Comparison of ENCODE assay signal across 1 cellular context in the genomic region with DNA sequence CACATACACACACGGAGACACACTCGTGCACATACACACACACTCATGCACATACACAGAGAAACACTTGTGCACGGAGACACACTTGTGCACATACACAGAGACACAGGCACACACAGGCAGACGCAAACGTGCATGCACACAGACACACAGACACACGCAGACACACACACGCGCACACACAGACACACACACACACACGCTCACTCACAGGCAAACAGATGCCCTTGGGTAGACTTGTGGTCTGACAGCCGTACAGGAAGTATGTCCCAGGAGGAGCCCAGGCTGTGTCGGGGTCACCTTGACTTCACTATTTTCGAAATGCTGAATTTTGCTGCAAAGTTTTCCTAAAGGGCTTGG.
TF ChIP-seq lines count a peak whose summit lies in the region.

No MANE protein-coding gene starts in this region.

TF ChIP-seq in HepG2, 621 proteins besides CTCF, POLR2A, EP300 and RAD21 (continued from another document):
- TF ChIP-seq SCMH1 (CRISPR knock-in tag; IDR thresholded peaks at IDR 0.05; ENCODE audit: borderline replicate concordance) (no peak), KLF12 (CRISPR knock-in tag; IDR thresholded peaks at IDR 0.05; ENCODE audit: borderline replicate concordance) (no peak), SALL1 (CRISPR knock-in tag; IDR thresholded peaks at IDR 0.05) (no peak), NCOR1 (IDR thresholded peaks at IDR 0.05; ENCODE audit: borderline replicate concordance, low read length) (no peak), NRL (CRISPR knock-in tag; IDR thresholded peaks at IDR 0.05; ENCODE audit: borderline replicate concordance) (0 out of 2 replicates have a peak, but pooled peaks have one; percentile 38)
- TF ChIP-seq, protein P1, sequence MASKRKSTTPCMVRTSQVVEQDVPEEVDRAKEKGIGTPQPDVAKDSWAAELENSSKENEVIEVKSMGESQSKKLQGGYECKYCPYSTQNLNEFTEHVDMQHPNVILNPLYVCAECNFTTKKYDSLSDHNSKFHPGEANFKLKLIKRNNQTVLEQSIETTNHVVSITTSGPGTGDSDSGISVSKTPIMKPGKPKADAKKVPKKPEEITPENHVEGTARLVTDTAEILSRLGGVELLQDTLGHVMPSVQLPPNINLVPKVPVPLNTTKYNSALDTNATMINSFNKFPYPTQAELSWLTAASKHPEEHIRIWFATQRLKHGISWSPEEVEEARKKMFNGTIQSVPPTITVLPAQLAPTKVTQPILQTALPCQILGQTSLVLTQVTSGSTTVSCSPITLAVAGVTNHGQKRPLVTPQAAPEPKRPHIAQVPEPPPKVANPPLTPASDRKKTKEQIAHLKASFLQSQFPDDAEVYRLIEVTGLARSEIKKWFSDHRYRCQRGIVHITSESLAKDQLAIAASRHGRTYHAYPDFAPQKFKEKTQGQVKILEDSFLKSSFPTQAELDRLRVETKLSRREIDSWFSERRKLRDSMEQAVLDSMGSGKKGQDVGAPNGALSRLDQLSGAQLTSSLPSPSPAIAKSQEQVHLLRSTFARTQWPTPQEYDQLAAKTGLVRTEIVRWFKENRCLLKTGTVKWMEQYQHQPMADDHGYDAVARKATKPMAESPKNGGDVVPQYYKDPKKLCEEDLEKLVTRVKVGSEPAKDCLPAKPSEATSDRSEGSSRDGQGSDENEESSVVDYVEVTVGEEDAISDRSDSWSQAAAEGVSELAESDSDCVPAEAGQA (IDR thresholded peaks at IDR 0.05; ENCODE audit: low read depth), result no peak
- TF ChIP-seq, protein P1 (CRISPR knock-in tag; IDR thresholded peaks at IDR 0.05; ENCODE audit: borderline replicate concordance), result no peak
